ENCODE assay signal across 11 cellular contexts in genomic region chr17:48961516-48962233, GRCh38. TPM values are rescaled to one million over a fixed set of nuclear protein-coding genes. Genes with fewer than 3 reads are reported as not detected.
DNase-seq lines count a peak whose midpoint lies in the region; ATAC-seq and TF ChIP-seq lines count a peak whose summit lies in the region.
"Had no signal": no experiment of that assay in that cellular context is flagged by ENCODE, and none has a peak within 500 bp of the region (broad histone marks: within the 10 kb centered on the region; RNA-seq: fewer than 3 reads in every experiment).

No MANE protein-coding gene starts in this region.

- H3K4me3 ChIP-seq in SK-N-SH (ENCODE audit: low read depth in 2 of 2, low read length in 1 of 2) (0 out of 4 replicates have a peak overlapping the region, but pooled peaks of 1 of the 2 experiments have one; percentile 10), fibroblast of the aortic adventitia (ENCODE audit: low read depth, low read length) (no peak overlapping the region), gastrocnemius medialis (no peak overlapping the region)

- POLR2A ChIA-PET in SK-N-SH (lab: Yijun Ruan, JAX) (no interaction called here), HEK293T (lab: Yijun Ruan, JAX) (interaction anchor here (1.1 to 6.0 kb wide), 5 partner anchors 9 to 233 kb away, joined by 4 to 47 read pairs (median 15); partner anchors contain the start of genes IGF2BP1 and SNF8)

- H3K79me2 ChIP-seq in H9 (ENCODE audit: insufficient read depth, low read length) (no peaks in the 10 kb centered on the region), SK-N-SH (ENCODE audit: insufficient read depth) (no peaks in the 10 kb centered on the region)

- H3K4me3 Mint-ChIP-seq in H9: peak overlapping the region in 1 of 2 experiments; percentile 56; a peak in 3 of 5 replicates
- no peak overlapping the region for H3K4me3 Mint-ChIP-seq in activated T-cell treated with anti-CD3 and anti-CD28 coated beads, Interleukin-2, amount 50 U/mL, for 24 hours
- H3K4me3 Mint-ChIP-seq: activated T-helper 1 cell treated with anti-CD3 and anti-CD28 coated beads, Interleukin-12 subunit alpha, Interleukin-12 subunit beta, Interleukin-2, Interleukin-4 antibody, amounts not matched to agents 30 ng/mL and 10 ng/mL and 1 ng/mL, durations not matched to agents 14 hours and 24 hours and 36 hours had no signal

- peaks cover 9% of the 10 kb centered on the region for H3K27me3 Mint-ChIP-seq in H9 (ENCODE audit: low read depth)
- H3K27me3 Mint-ChIP-seq in activated T-cell treated with anti-CD3 and anti-CD28 coated beads, Interleukin-2, amount 50 U/mL, for 24 hours: peaks cover 49% of the 10 kb centered on the region

- TF ChIP-seq CTCF in H9 (conservative IDR thresholded peaks at IDR 0.05): no peak
- no peak for TF ChIP-seq CTCF in SK-N-SH (IDR thresholded peaks at IDR 0.05)
- no peak for TF ChIP-seq CTCF in fibroblast of the aortic adventitia (IDR thresholded peaks at IDR 0.05; ENCODE audit: insufficient read depth, low read length)
- no peak for TF ChIP-seq CTCF in gastrocnemius medialis (IDR thresholded peaks at IDR 0.05 in 4 of 5, conservative IDR thresholded peaks at IDR 0.05 in 1 of 5)

- H3F3A ChIP-seq in SK-N-SH (replicated peaks; ENCODE audit: insufficient read depth): peaks cover 8% of the 10 kb centered on the region

- no peaks in the 10 kb centered on the region; a peak in 1 of 5 replicates for H3K9me3 Mint-ChIP-seq in H9
- H3K9me3 Mint-ChIP-seq in activated T-cell treated with anti-CD3 and anti-CD28 coated beads, Interleukin-2, amount 50 U/mL, for 24 hours: no peaks in the 10 kb centered on the region
- H3K9me3 Mint-ChIP-seq: activated T-helper 1 cell treated with anti-CD3 and anti-CD28 coated beads, Interleukin-12 subunit alpha, Interleukin-12 subunit beta, Interleukin-2, Interleukin-4 antibody, amounts not matched to agents 30 ng/mL and 10 ng/mL and 1 ng/mL, durations not matched to agents 14 hours and 24 hours and 36 hours had no signal

- DNase-seq in H9: peak; percentile 87
- DNase-seq in SK-N-SH: no peak
- DNase-seq in fibroblast of the aortic adventitia (ENCODE audit: low read depth): peak; percentile 64
- DNase-seq in retina: peak; percentile 27
- DNase-seq in HEK293T (ENCODE audit: extremely low spot score): no peak
- no peak for DNase-seq in activated T-cell treated with anti-CD3 and anti-CD28 coated beads, Interleukin-2, amount 50 U/mL, for 24 hours
- no peak for DNase-seq in hypothalamus (lab: John Stamatoyannopoulos, UW)
- DNase-seq in gastrocnemius medialis: no peak
- DNase-seq: NCI-H510A treated with DMSO at 0.1 percent for 48 hours, right cardiac atrium had no signal

- no peak overlapping the region for H4K91ac ChIP-seq in H9 (ENCODE audit: insufficient read length, low read depth, low read length)

- in situ Hi-C loops in gastrocnemius medialis (cut with MboI; ENCODE audit: low sequenced_read_pairs in 4 of 4): loop anchor here in 1 of 4 donors (25.0 kb wide), 1 partner anchor 101 kb away; no protein-coding TSS in a partner anchor

- no CpG with 5 or more reads among the region's 10 CpGs for WGBS in H9 (ENCODE audit: extremely low coverage, insufficient read length, low lambda C conversion rate)
- WGBS in SK-N-SH (ENCODE audit: low lambda C conversion rate): 10% methylated on average over 10 of the region's 10 CpGs

- no peak overlapping the region for H3K4ac ChIP-seq in H9 (ENCODE audit: low read depth, low read length)

- H3K27me3 ChIP-seq in H9 (ENCODE audit: insufficient read depth, low read length): no peaks in the 10 kb centered on the region
- H3K27me3 ChIP-seq in SK-N-SH (ENCODE audit: insufficient read depth): no peaks in the 10 kb centered on the region
- H3K27me3 ChIP-seq in gastrocnemius medialis: peaks cover 18 to 46% (median 30%) of the 10 kb centered on the region in 3 donors

- no peak overlapping the region for H2BK15ac ChIP-seq in H9 (ENCODE audit: low read depth, low read length)

- H3K36me3 ChIP-seq in SK-N-SH (replicated peaks in 1 of 2; ENCODE audit: control insufficient read depth in 1 of 2, insufficient read depth in 2 of 2, low read length in 1 of 2): no peaks in the 10 kb centered on the region
- no peaks in the 10 kb centered on the region for H3K36me3 ChIP-seq in gastrocnemius medialis

- H3K9me3 ChIP-seq in H9 (ENCODE audit: control insufficient read depth, low read depth, low read length): no peaks in the 10 kb centered on the region
- H3K9me3 ChIP-seq in SK-N-SH: no peaks in the 10 kb centered on the region
- H3K9me3 ChIP-seq in gastrocnemius medialis: no peaks in the 10 kb centered on the region

- H2BK120ac ChIP-seq in H9 (ENCODE audit: low read depth, low read length, poor library complexity, severe bottlenecking): no peak overlapping the region

- intact Hi-C loops in gastrocnemius medialis (cut with DNase I; ENCODE audit: low total_unique reads): no loop called here

- H3K23me2 ChIP-seq in H9 (ENCODE audit: insufficient read length, low read depth, low read length, poor library complexity, severe bottlenecking): peaks cover 3% of the 10 kb centered on the region

- H3K18ac ChIP-seq in H9 (ENCODE audit: insufficient read length, low read depth, low read length): no peak overlapping the region

- no peak overlapping the region for H4K8ac ChIP-seq in H9 (replicated peaks; ENCODE audit: insufficient read length, low read depth, low read length)

- H3K4me1 Mint-ChIP-seq in H9: peaks cover 25 to 36% of the 10 kb centered on the region in 2 experiments
- H3K4me1 Mint-ChIP-seq in activated T-cell treated with anti-CD3 and anti-CD28 coated beads, Interleukin-2, amount 50 U/mL, for 24 hours (ENCODE audit: low read depth): no peaks in the 10 kb centered on the region

- H3K4me2 ChIP-seq in H9 (ENCODE audit: insufficient read depth, insufficient read length, low read length): peak overlapping the region; percentile 38
- peak overlapping the region; percentile 68 for H3K4me2 ChIP-seq in SK-N-SH

- H4K20me1 ChIP-seq in H9 (ENCODE audit: control insufficient read depth, insufficient read depth, insufficient read length) (no peaks in the 10 kb centered on the region), SK-N-SH (ENCODE audit: insufficient read depth) (no peaks in the 10 kb centered on the region)

- peaks cover 2% of the 10 kb centered on the region; the same call in 1 of the 2 replicates for H3K4me1 ChIP-seq in H9 (ENCODE audit: insufficient read depth, low read length)
- H3K4me1 ChIP-seq in SK-N-SH (ENCODE audit: control insufficient read depth in 1 of 2, insufficient read depth in 2 of 2, low read depth in 1 of 2, low read length in 1 of 2): peaks cover 0 to 18% of the 10 kb centered on the region in 2 experiments; a peak in 2 of 4 replicates
- H3K4me1 ChIP-seq in gastrocnemius medialis: no peaks in the 10 kb centered on the region

- H3K36me3 Mint-ChIP-seq in H9 (ENCODE audit: insufficient read depth in 1 of 3, low read depth in 3 of 3): no peaks in the 10 kb centered on the region
- H3K36me3 Mint-ChIP-seq in activated T-cell treated with anti-CD3 and anti-CD28 coated beads, Interleukin-2, amount 50 U/mL, for 24 hours (ENCODE audit: low read depth): no peaks in the 10 kb centered on the region

- no peak overlapping the region for H3K56ac ChIP-seq in H9 (ENCODE audit: insufficient read length, low read depth, low read length)

- no peak overlapping the region for H2AK5ac ChIP-seq in H9 (ENCODE audit: insufficient read length, low read length)

- no peak overlapping the region for H3K14ac ChIP-seq in H9 (ENCODE audit: insufficient read depth, low read length)

- ATAC-seq in gastrocnemius medialis: no peak
- ATAC-seq: right cardiac atrium had no signal

- CTCF ChIA-PET in SK-N-SH (lab: Yijun Ruan, JAX): interaction anchor here (0.8 to 2.5 kb wide), 9 partner anchors 7 to 146 kb away, joined by 3 to 7 read pairs (median 4); no protein-coding TSS in a partner anchor
- CTCF ChIA-PET in HEK293T (lab: Yijun Ruan, JAX): interaction anchor here (0.7 to 1.4 kb wide), 3 partner anchors 9 to 71 kb away, joined by 3 to 9 read pairs (median 3); no protein-coding TSS in a partner anchor

- no peak overlapping the region for H4K5ac ChIP-seq in H9 (ENCODE audit: insufficient read length, low read depth, low read length)

- no peak overlapping the region for H2BK20ac ChIP-seq in H9 (ENCODE audit: low read depth, low read length, poor library complexity, severe bottlenecking)

- H3K23ac ChIP-seq in H9 (ENCODE audit: insufficient read length, low read depth, low read length): no peak overlapping the region

- H3K27ac Mint-ChIP-seq in H9: peak overlapping the region; percentile 25 to 32 (median 28); a peak in 2 of 7 replicates
- H3K27ac Mint-ChIP-seq in activated T-cell treated with anti-CD3 and anti-CD28 coated beads, Interleukin-2, amount 50 U/mL, for 24 hours: no peak overlapping the region
- H3K27ac Mint-ChIP-seq: activated T-helper 1 cell treated with anti-CD3 and anti-CD28 coated beads, Interleukin-12 subunit alpha, Interleukin-12 subunit beta, Interleukin-2, Interleukin-4 antibody, amounts not matched to agents 30 ng/mL and 10 ng/mL and 1 ng/mL, durations not matched to agents 14 hours and 24 hours and 36 hours had no signal

- no peaks in the 10 kb centered on the region for H3K9me2 ChIP-seq in SK-N-SH

- H2AFZ ChIP-seq in H9 (ENCODE audit: low read length) (no peak overlapping the region), SK-N-SH (ENCODE audit: low read depth) (peak overlapping the region; percentile 96)

- H3K9ac ChIP-seq in H9 (ENCODE audit: extremely low read depth, insufficient read length, low read length) (no peak overlapping the region), SK-N-SH (peak overlapping the region; percentile 24; the same call in 1 of the 2 replicates)

- peak in 1 of 2 experiments; percentile 38; a peak in 1 of 4 replicates for TF ChIP-seq EP300 in SK-N-SH (IDR thresholded peaks at IDR 0.05; ENCODE audit: borderline replicate concordance in 1 of 2, low read depth in 1 of 2, low read length in 1 of 2)

- no peak for TF ChIP-seq POLR2A in gastrocnemius medialis (IDR thresholded peaks at IDR 0.05)

- TF ChIP-seq RAD21 in SK-N-SH (IDR thresholded peaks at IDR 0.05; ENCODE audit: low read length): no peak

- H3K27ac ChIP-seq in H9 (ENCODE audit: insufficient read length, low read depth, low read length) (no peak overlapping the region), SK-N-SH (ENCODE audit: low read depth in 2 of 2, low read length in 1 of 2) (peak overlapping the region; percentile 36 to 70; a peak in 3 of 4 replicates), gastrocnemius medialis (no peak overlapping the region)

- no peak overlapping the region for H2BK12ac ChIP-seq in H9 (ENCODE audit: insufficient read length, low read depth, low read length)

- H3K79me1 ChIP-seq in H9 (ENCODE audit: insufficient read depth, low read depth, low read length, poor library complexity, severe bottlenecking): no peaks in the 10 kb centered on the region

- no peak overlapping the region for H3T11ph ChIP-seq in H9 (ENCODE audit: low read length)

- H2BK5ac ChIP-seq in H9 (ENCODE audit: insufficient read length, low read length): no peak overlapping the region

RNA-seq across cellular contexts. Expression of gene GIP, which starts 6.7 kb away (rescaled TPM):
- total RNA-seq in H9 (2021) (not detected in 2 replicates), fibroblast of the aortic adventitia (ENCODE audit: low replicate concordance) (not detected in 2 replicates), gastrocnemius medialis (not detected)
- 0.29 and 0.64 TPM in 2 replicates for polyA plus RNA-seq in SK-N-SH (2012; rRNA removed)
- 0.34 and 0.58 TPM in 2 replicates for polyA plus RNA-seq in SK-N-SH (2012; cell fraction: cytosol; rRNA removed)
- 0.19 TPM in 1 of 2 replicates, not detected in the other for polyA plus RNA-seq in SK-N-SH (2012; cell fraction: nucleus; rRNA removed)
- total RNA-seq: activated T-helper 1 cell treated with anti-CD3 and anti-CD28 coated beads, Interleukin-12 subunit alpha, Interleukin-12 subunit beta, Interleukin-2, Interleukin-4 antibody, amounts not matched to agents 30 ng/mL and 10 ng/mL and 1 ng/mL, durations not matched to agents 14 hours and 24 hours and 36 hours; right cardiac atrium had no signal
- polyA plus RNA-seq: right cardiac atrium had no signal

RNA-seq across cellular contexts. Expression of gene SNF8, which starts 17.0 kb away (rescaled TPM):
- total RNA-seq in H9 (2021): 129 and 139 TPM in 2 replicates
- 329 and 358 TPM in 2 replicates for polyA plus RNA-seq in SK-N-SH (2012; rRNA removed)
- 283 and 343 TPM in 2 replicates for polyA plus RNA-seq in SK-N-SH (2012; cell fraction: cytosol; rRNA removed)
- 185 and 191 TPM in 2 replicates for polyA plus RNA-seq in SK-N-SH (2012; cell fraction: nucleus; rRNA removed)
- total RNA-seq in fibroblast of the aortic adventitia (ENCODE audit: low replicate concordance): 72.6 and 89.5 TPM in 2 replicates
- 100 to 1,000 TPM in 1 of 4 donors, 10 to 100 TPM in 3; 64.9 to 123 (median 76.8) TPM for total RNA-seq in gastrocnemius medialis

RNA-seq across cellular contexts. Expression of gene IGF2BP1, which starts 35.5 kb away (rescaled TPM):
- total RNA-seq in H9 (2021) (432 and 434 TPM in 2 replicates), fibroblast of the aortic adventitia (ENCODE audit: low replicate concordance) (0.49 and 5.0 TPM in 2 replicates), gastrocnemius medialis (not detected)
- 0.02 and 0.05 TPM in 2 replicates for polyA plus RNA-seq in SK-N-SH (2012; rRNA removed)
- 0.07 and 0.10 TPM in 2 replicates for polyA plus RNA-seq in SK-N-SH (2012; cell fraction: cytosol; rRNA removed)
- 0.01 and 0.21 TPM in 2 replicates for polyA plus RNA-seq in SK-N-SH (2012; cell fraction: nucleus; rRNA removed)
- total RNA-seq: activated T-helper 1 cell treated with anti-CD3 and anti-CD28 coated beads, Interleukin-12 subunit alpha, Interleukin-12 subunit beta, Interleukin-2, Interleukin-4 antibody, amounts not matched to agents 30 ng/mL and 10 ng/mL and 1 ng/mL, durations not matched to agents 14 hours and 24 hours and 36 hours; right cardiac atrium had no signal
- polyA plus RNA-seq: right cardiac atrium had no signal

RNA-seq across cellular contexts. Expression of gene UBE2Z, which starts 53.5 kb away (rescaled TPM):
- total RNA-seq in H9 (2021) (78.0 and 80.0 TPM in 2 replicates), fibroblast of the aortic adventitia (ENCODE audit: low replicate concordance) (82.4 and 103 TPM in 2 replicates), gastrocnemius medialis (10 to 100 TPM; 32.7 to 41.1 (median 35.4) TPM)
- 168 and 207 TPM in 2 replicates for polyA plus RNA-seq in SK-N-SH (2012; rRNA removed)
- polyA plus RNA-seq in SK-N-SH (2012; cell fraction: cytosol; rRNA removed): 158 and 160 TPM in 2 replicates
- polyA plus RNA-seq in SK-N-SH (2012; cell fraction: nucleus; rRNA removed): 163 and 238 TPM in 2 replicates

Comparison
In these comparisons a context has a peak if more than half of its experiments do, and no peak if none do; other contexts are left out.
1. DNase-seq: peak in H9 (single experiment), fibroblast of the aortic adventitia (single experiment) and retina (single experiment); none in SK-N-SH (single experiment), HEK293T (single experiment), activated T-cell treated with anti-CD3 and anti-CD28 coated beads, Interleukin-2, amount 50 U/mL, for 24 hours (single experiment), hypothalamus (0 of 51) and gastrocnemius medialis (0 of 2).
2. H3K27ac ChIP-seq: peak in SK-N-SH (2 of 2); none in H9 (single experiment) and gastrocnemius medialis (0 of 4).
3. RNA of gene IGF2BP1, which starts 35.5 kb away (total RNA-seq): 432 to 434 TPM in H9; 0.49 to 5.0 TPM in fibroblast of the aortic adventitia and not detected in gastrocnemius medialis; every median in the first group is over 10 times any median in the second.